ENCODE assay signal across 26 cellular contexts in genomic region chr5:151064916-151065499, GRCh38. TPM values are rescaled to one million over a fixed set of nuclear protein-coding genes. Genes with fewer than 3 reads are reported as not detected.
DNase-seq lines count a peak whose midpoint lies in the region; ATAC-seq and TF ChIP-seq lines count a peak whose summit lies in the region.
"Had no signal": no experiment of that assay in that cellular context is flagged by ENCODE, and none has a peak within 500 bp of the region (broad histone marks: within the 10 kb centered on the region; RNA-seq: fewer than 3 reads in every experiment).

No MANE protein-coding gene starts in this region.

- peaks cover 80% of the 10 kb centered on the region for H3K79me2 ChIP-seq in MM.1S (ENCODE audit: low read length)

- H3K9ac ChIP-seq in MM.1S (ENCODE audit: low read length) (no peak overlapping the region), subcutaneous abdominal adipose tissue (ENCODE audit: low read length in 5 of 5) (no peak overlapping the region)

- TF ChIP-seq CTCF in heart right ventricle (IDR thresholded peaks at IDR 0.05) (no peak), MM.1S (IDR thresholded peaks at IDR 0.05; ENCODE audit: low read length) (no peak), endothelial cell (IDR thresholded peaks at IDR 0.05; ENCODE audit: unreplicated experiment) (no peak), breast epithelium (IDR thresholded peaks at IDR 0.05) (no peak)

- H3K9me3 ChIP-seq in heart right ventricle (no peaks in the 10 kb centered on the region), MM.1S (replicated peaks; ENCODE audit: insufficient read depth, low read length) (no peaks in the 10 kb centered on the region), subcutaneous abdominal adipose tissue (ENCODE audit: control insufficient read depth in 5 of 5, low read length in 5 of 5) (no peaks in the 10 kb centered on the region), breast epithelium (no peaks in the 10 kb centered on the region)
- H3K9me3 ChIP-seq: ascending aorta, left lung, mucosa of descending colon, thyroid gland had no signal

- H3K27me3 Mint-ChIP-seq in endothelial cell (ENCODE audit: unreplicated experiment) = peaks cover 7% of the 10 kb centered on the region
- H3K27me3 Mint-ChIP-seq: activated naive CD4-positive, alpha-beta T cell treated with anti-CD3 and anti-CD28 coated beads, Interleukin-2, amount 10 ng/mL, durations not matched to agents 7 days and 5 days had no signal

- H2AFZ ChIP-seq in MM.1S (ENCODE audit: low read length) = no peak overlapping the region
- H2AFZ ChIP-seq: hepatocyte, PC-9 had no signal

- H3K4me3 ChIP-seq in heart right ventricle (no peak overlapping the region), MM.1S (ENCODE audit: low read length) (no peak overlapping the region), subcutaneous abdominal adipose tissue (ENCODE audit: low read depth in 1 of 5, low read length in 5 of 5) (no peak overlapping the region), breast epithelium (no peak overlapping the region)
- H3K4me3 ChIP-seq: ascending aorta, hepatocyte, left lung, mucosa of descending colon, PC-9, thyroid gland had no signal

- H3K27ac ChIP-seq in heart right ventricle (peak overlapping the region in 6 of 10 donors; percentile 81 to 93 (median 88)), MM.1S (ENCODE audit: low read length) (peak overlapping the region; percentile 45; the same call in 1 of the 2 replicates), subcutaneous abdominal adipose tissue (ENCODE audit: low read depth, low read length) (peak overlapping the region; percentile 98), breast epithelium (no peak overlapping the region)
- H3K27ac ChIP-seq: epithelial cell of prostate, hepatocyte, PC-9 had no signal

- H3F3A ChIP-seq in MM.1S (ENCODE audit: insufficient read depth, low read length) = peaks cover 7% of the 10 kb centered on the region; the same call in 1 of the 2 replicates

- no peak overlapping the region for H3K4me3 Mint-ChIP-seq in endothelial cell (ENCODE audit: unreplicated experiment)
- H3K4me3 Mint-ChIP-seq: activated naive CD4-positive, alpha-beta T cell treated with anti-CD3 and anti-CD28 coated beads, Interleukin-2, amount 10 ng/mL, durations not matched to agents 7 days and 5 days; nephron progenitor cell had no signal

- no peaks in the 10 kb centered on the region for H3K9me2 ChIP-seq in MM.1S (replicated peaks; ENCODE audit: insufficient read depth, low read length)

- no peak overlapping the region for H3K4me2 ChIP-seq in MM.1S (ENCODE audit: low read depth, low read length)
- H3K4me2 ChIP-seq: hepatocyte had no signal

- H3K27me3 ChIP-seq in heart right ventricle = no peaks in the 10 kb centered on the region
- no peaks in the 10 kb centered on the region for H3K27me3 ChIP-seq in MM.1S (replicated peaks; ENCODE audit: insufficient read depth, low read length)
- H3K27me3 ChIP-seq in subcutaneous abdominal adipose tissue (ENCODE audit: control insufficient read depth in 5 of 5, insufficient read depth in 4 of 5, low read length in 5 of 5) = no peaks in the 10 kb centered on the region
- no peaks in the 10 kb centered on the region for H3K27me3 ChIP-seq in breast epithelium
- H3K27me3 ChIP-seq: ascending aorta, hepatocyte, left lung, thyroid gland had no signal

- no peak for TF ChIP-seq POLR2A in breast epithelium (IDR thresholded peaks at IDR 0.05)

- H3K9me3 Mint-ChIP-seq in endothelial cell (ENCODE audit: unreplicated experiment) = no peaks in the 10 kb centered on the region
- H3K9me3 Mint-ChIP-seq: activated naive CD4-positive, alpha-beta T cell treated with anti-CD3 and anti-CD28 coated beads, Interleukin-2, amount 10 ng/mL, durations not matched to agents 7 days and 5 days; nephron progenitor cell had no signal

- H3K36me3 ChIP-seq in heart right ventricle (peaks cover 0 to 63% (median 25%) of the 10 kb centered on the region in 9 donors), MM.1S (replicated peaks; ENCODE audit: insufficient read depth, low read length) (no peaks in the 10 kb centered on the region; the same call in none of the 2 replicates), subcutaneous abdominal adipose tissue (ENCODE audit: control insufficient read depth in 5 of 5, insufficient read depth in 5 of 5, low read length in 5 of 5) (peaks cover 0 to 59% (median 44%) of the 10 kb centered on the region in 5 donors), breast epithelium (no peaks in the 10 kb centered on the region)

- H3K36me3 Mint-ChIP-seq in endothelial cell (ENCODE audit: low read depth, unreplicated experiment) = peaks cover 37% of the 10 kb centered on the region

- peak overlapping the region; percentile 24 for H3K27ac Mint-ChIP-seq in endothelial cell (ENCODE audit: unreplicated experiment)
- H3K27ac Mint-ChIP-seq: activated naive CD4-positive, alpha-beta T cell treated with anti-CD3 and anti-CD28 coated beads, Interleukin-2, amount 10 ng/mL, durations not matched to agents 7 days and 5 days; nephron progenitor cell had no signal

- intact Hi-C loops in heart right ventricle (cut with DNase I) (loop anchor here in 1 of 10 donors (5.0 kb wide), 1 partner anchor 42 kb away; no protein-coding TSS in a partner anchor), Right ventricle myocardium inferior (cut with DNase I) (loop anchor here (5.0 kb wide), 1 partner anchor 172 kb away; no protein-coding TSS in a partner anchor), breast epithelium (cut with DNase I; ENCODE audit: low total_unique reads) (no loop called here)

- peaks cover 3% of the 10 kb centered on the region; the same call in 1 of the 2 replicates for H4K20me1 ChIP-seq in MM.1S (ENCODE audit: insufficient read depth, low read length)

- peaks cover 14% of the 10 kb centered on the region for H3K4me1 Mint-ChIP-seq in endothelial cell (ENCODE audit: unreplicated experiment)

- WGBS in heart right ventricle, 2 donors = 95 to 97% methylated on average over 12 of the region's 12 CpGs

- DNase-seq in heart right ventricle = no peak
- DNase-seq in Right ventricle myocardium inferior (ENCODE audit: missing footprints) = no peak
- no peak for DNase-seq in MM.1S
- DNase-seq in endothelial cell (ENCODE audit: low spot score) = no peak
- DNase-seq in breast epithelium (ENCODE audit: low spot score in 2 of 2) = no peak
- DNase-seq: activated CD8-positive, alpha-beta memory T cell treated with anti-CD3 and anti-CD28 coated beads, Interleukin-2, amount 50 U/mL, for 48 hours; activated naive CD4-positive, alpha-beta T cell treated with anti-CD3 and anti-CD28 coated beads, Interleukin-2, amount 10 ng/mL, durations not matched to agents 7 days and 5 days; central memory CD4-positive, alpha-beta T cell; DMS79 treated with DMSO at 0.1 percent for 48 hours; foreskin fibroblast; left lung; mucosa of descending colon; NCI-H2081; NCI-H446; nephron progenitor cell; PC-9; stimulated activated CD4-positive, alpha-beta T cell treated with anti-CD3 and anti-CD28 coated beads, Interleukin-1b, Interleukin-23, amount 100 ng/mL, for 48 hours; stimulated activated naive CD4-positive, alpha-beta T cell; thyroid gland had no signal

- H3K4me1 ChIP-seq in heart right ventricle (peaks cover 54 to 98% (median 96%) of the 10 kb centered on the region in 9 donors), MM.1S (ENCODE audit: low read length) (peaks cover 40% of the 10 kb centered on the region), subcutaneous abdominal adipose tissue (ENCODE audit: control insufficient read depth in 5 of 5, insufficient read depth in 5 of 5, low read length in 5 of 5) (peaks cover 31 to 97% (median 88%) of the 10 kb centered on the region in 5 donors), breast epithelium (no peaks in the 10 kb centered on the region)

- no peak for ATAC-seq in heart right ventricle
- no peak for ATAC-seq in Right ventricle myocardium inferior
- no peak for ATAC-seq in GM21786 (IDR thresholded peaks at IDR 0.05; ENCODE audit: unreplicated experiment)
- ATAC-seq: HepG2, left lung, mucosa of descending colon had no signal

RNA-seq across cellular contexts. Expression of gene TNIP1, which starts 15.8 kb away (rescaled TPM):
- 100 to 1,000 TPM; 113 to 130 (median 125) TPM for total RNA-seq in heart right ventricle
- polyA plus RNA-seq in heart right ventricle = 10 to 100 TPM; 63.8 to 78.1 TPM
- total RNA-seq in Right ventricle myocardium inferior = 114 TPM
- total RNA-seq in endothelial cell (ENCODE audit: unreplicated experiment) = 76.0 TPM
- 100 to 1,000 TPM in 1 of 3 donors, 10 to 100 TPM in 2; 65.3 to 221 (median 91.8) TPM for total RNA-seq in breast epithelium

RNA-seq across cellular contexts. Expression of gene GPX3, which starts 44.6 kb away (rescaled TPM):
- total RNA-seq in heart right ventricle = 100 to 1,000 TPM; 208 to 990 (median 601) TPM
- polyA plus RNA-seq in heart right ventricle = 1,000 to 10,000 TPM; 1,059 to 1,234 TPM
- total RNA-seq in Right ventricle myocardium inferior = 627 TPM
- total RNA-seq in endothelial cell (ENCODE audit: unreplicated experiment) = 32.5 TPM
- total RNA-seq in breast epithelium = 1,000 to 10,000 TPM; 1,215 to 5,290 (median 2,830) TPM
- total RNA-seq: T-helper 1 cell treated with Interleukin-12 subunit alpha and Interleukin-12 subunit beta and Interleukin-4 antibody, amounts not matched to agents 30 ng/mL and 1 ng/mL, for 36 hours had no signal

Comparison
In these comparisons a context has a peak if more than half of its experiments do, and no peak if none do; other contexts are left out.
1. H3K27ac ChIP-seq: peak in heart right ventricle (6 of 10), MM.1S (single experiment) and subcutaneous abdominal adipose tissue (single experiment); none in breast epithelium (0 of 2).